In the genomic region with DNA sequence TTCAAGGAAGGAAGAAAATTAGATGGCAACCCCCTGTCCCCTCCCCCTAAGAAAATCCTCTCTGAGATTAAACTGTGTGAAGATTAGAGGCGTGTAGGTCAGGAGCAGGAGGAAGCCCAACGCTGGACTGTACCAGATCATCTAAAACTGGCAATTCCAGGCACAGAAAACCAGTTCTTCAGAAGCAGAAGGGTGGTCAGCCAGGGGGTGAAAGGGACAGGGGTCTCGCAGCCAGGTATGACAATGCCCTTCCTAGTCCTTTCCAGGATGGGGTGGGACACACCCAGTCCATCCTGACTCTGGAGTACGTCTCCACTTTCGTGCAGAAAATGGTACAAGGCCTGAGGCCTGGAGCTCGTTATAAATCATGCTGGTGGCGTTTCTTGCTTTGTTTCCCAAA, we compare ENCODE assay signal across 18 cellular contexts. TPM values are rescaled to one million over a fixed set of nuclear protein-coding genes. Genes with fewer than 3 reads are reported as not detected.
DNase-seq lines count a peak whose midpoint lies in the region; ATAC-seq and TF ChIP-seq lines count a peak whose summit lies in the region.
"Had no signal": no experiment of that assay in that cellular context is flagged by ENCODE, and none has a peak within 500 bp of the region (broad histone marks: within the 10 kb centered on the region; RNA-seq: fewer than 3 reads in every experiment).

No MANE protein-coding gene starts in this region.

- POLR2A ChIA-PET in CD8-positive, alpha-beta T cell (lab: Charles Lee) = interaction anchor here (0.6 to 12.4 kb wide), 7 partner anchors 16 to 123 kb away, joined by 3 to 207 read pairs (median 11); no protein-coding TSS in a partner anchor
- POLR2A ChIA-PET in activated B cell treated with CpG ODN at 0.5 μM for 24 hours (lab: Charles Lee) = interaction anchor here (0.8 to 7.9 kb wide), 3 partner anchors 7 to 114 kb away, joined by 3 to 457 read pairs (median 187); no protein-coding TSS in a partner anchor

- no peaks in the 10 kb centered on the region for H3K9me3 Mint-ChIP-seq in CD8-positive, alpha-beta T cell
- H3K9me3 Mint-ChIP-seq in activated B cell treated with CpG ODN at 0.5 μM for 24 hours (no peaks in the 10 kb centered on the region), naive B cell (no peaks in the 10 kb centered on the region)

- no peaks in the 10 kb centered on the region for H3K9me3 ChIP-seq in CD8-positive, alpha-beta T cell (ENCODE audit: low read length)
- H3K9me3 ChIP-seq: heart right ventricle, left ventricle myocardium inferior, stomach had no signal

- DNase-seq in CD8-positive, alpha-beta T cell = no peak
- DNase-seq in activated B cell treated with CpG ODN at 0.5 μM for 24 hours (no peak), naive B cell (no peak), foreskin fibroblast (no peak), left colon (no peak)
- DNase-seq in stimulated activated CD4-positive, alpha-beta T cell treated with anti-CD3 and anti-CD28 coated beads, Interleukin-15, amount 100 ng/mL, for 24 hours = no peak
- DNase-seq: DMS53, heart right ventricle, left ventricle myocardium inferior, MV-4-11, NCI-H446, SIG-M5, stomach had no signal

- intact Hi-C loops in CD8-positive, alpha-beta T cell (cut with DNase I, micrococcal nuclease) = loop anchor here (1.0 to 10.0 kb wide), 4 partner anchors 8 to 1529 kb away; a partner anchor contains a TSS
- intact Hi-C loops in activated B cell treated with CpG ODN at 0.5 μM for 24 hours (cut with micrococcal nuclease) = loop anchor here (5.0 to 10.0 kb wide), 4 partner anchors 34 to 1389 kb away; a partner anchor contains a TSS
- intact Hi-C loops in left colon (cut with DNase I, micrococcal nuclease) = no loop called here

- CTCF ChIA-PET in CD8-positive, alpha-beta T cell (lab: Charles Lee) = interaction anchor here (2.9 to 4.7 kb wide), 4 partner anchors 8 to 124 kb away, joined by 12 to 49 read pairs (median 15); no protein-coding TSS in a partner anchor
- CTCF ChIA-PET in activated B cell treated with CpG ODN at 0.5 μM for 24 hours (lab: Charles Lee) = no interaction called here

- H3K4me3 ChIP-seq in CD8-positive, alpha-beta T cell (ENCODE audit: low read depth, low read length) = peak overlapping the region; percentile 36
- H3K4me3 ChIP-seq in foreskin fibroblast (ENCODE audit: low read depth in 1 of 2, low read length in 2 of 2) = no peak overlapping the region
- H3K4me3 ChIP-seq: left ventricle myocardium inferior, stomach had no signal

- H3K36me3 Mint-ChIP-seq in CD8-positive, alpha-beta T cell = peaks cover 18% of the 10 kb centered on the region
- H3K36me3 Mint-ChIP-seq in activated B cell treated with CpG ODN at 0.5 μM for 24 hours (ENCODE audit: low read depth) = peaks cover 18% of the 10 kb centered on the region
- H3K36me3 Mint-ChIP-seq in naive B cell = peaks cover 12 to 14% of the 10 kb centered on the region in 2 donors

- H3K4me1 ChIP-seq in CD8-positive, alpha-beta T cell (ENCODE audit: insufficient read depth, low read length) = peaks cover 50% of the 10 kb centered on the region
- H3K4me1 ChIP-seq: left ventricle myocardium inferior had no signal

- H3K4me1 Mint-ChIP-seq in CD8-positive, alpha-beta T cell (ENCODE audit: low read depth) = peaks cover 64% of the 10 kb centered on the region
- H3K4me1 Mint-ChIP-seq in activated B cell treated with CpG ODN at 0.5 μM for 24 hours (peaks cover 78% of the 10 kb centered on the region), naive B cell (peaks cover 75 to 81% (median 78%) of the 10 kb centered on the region in 3 donors)

- peak overlapping the region; percentile 60 for H3K27ac ChIP-seq in CD8-positive, alpha-beta T cell (ENCODE audit: low read depth, low read length)
- H3K27ac ChIP-seq: left ventricle myocardium inferior had no signal

- H3K27ac Mint-ChIP-seq in CD8-positive, alpha-beta T cell = peak overlapping the region; percentile 100
- peak overlapping the region; percentile 95 for H3K27ac Mint-ChIP-seq in activated B cell treated with CpG ODN at 0.5 μM for 24 hours
- peak overlapping the region; percentile 94 to 100 (median 98) for H3K27ac Mint-ChIP-seq in naive B cell

- no peaks in the 10 kb centered on the region for H3K27me3 Mint-ChIP-seq in CD8-positive, alpha-beta T cell (ENCODE audit: low read depth)
- H3K27me3 Mint-ChIP-seq in activated B cell treated with CpG ODN at 0.5 μM for 24 hours (no peaks in the 10 kb centered on the region), naive B cell (no peaks in the 10 kb centered on the region)

- no peaks in the 10 kb centered on the region for H3K27me3 ChIP-seq in CD8-positive, alpha-beta T cell (ENCODE audit: insufficient read depth, low read length)
- H3K27me3 ChIP-seq: stomach had no signal

- peaks cover 6% of the 10 kb centered on the region for H3K36me3 ChIP-seq in CD8-positive, alpha-beta T cell (ENCODE audit: insufficient read depth, low read length)
- H3K36me3 ChIP-seq: heart right ventricle, left ventricle myocardium inferior, stomach had no signal

- no peak for ATAC-seq in CD8-positive, alpha-beta T cell
- peak; percentile 1 for ATAC-seq in GM19452 (IDR thresholded peaks at IDR 0.05; ENCODE audit: unreplicated experiment)
- ATAC-seq in activated B cell treated with CpG ODN at 0.5 μM for 24 hours (ENCODE audit: low read depth) = no peak
- no peak for ATAC-seq in naive B cell (ENCODE audit: low read depth in 2 of 2)
- no peak for ATAC-seq in HG02571 (IDR thresholded peaks at IDR 0.05; ENCODE audit: unreplicated experiment)
- ATAC-seq in left colon = no peak
- ATAC-seq: heart right ventricle had no signal

- no peak for TF ChIP-seq CTCF in CD8-positive, alpha-beta T cell (IDR thresholded peaks at IDR 0.05)
- no peak for TF ChIP-seq CTCF in activated B cell treated with CpG ODN at 0.5 μM for 24 hours (IDR thresholded peaks at IDR 0.05)
- no peak for TF ChIP-seq CTCF in foreskin fibroblast (IDR thresholded peaks at IDR 0.05; ENCODE audit: low read depth, low read length)

- peak overlapping the region; percentile 100 for H3K4me3 Mint-ChIP-seq in CD8-positive, alpha-beta T cell
- H3K4me3 Mint-ChIP-seq in activated B cell treated with CpG ODN at 0.5 μM for 24 hours (peak overlapping the region; percentile 97), naive B cell (peak overlapping the region; percentile 91 to 100 (median 98))

RNA-seq across cellular contexts. Expression of a gene that starts 3.3 kb away (rescaled TPM):
- total RNA-seq in CD8-positive, alpha-beta T cell = 100 to 1,000 TPM; 533 to 539 TPM
- total RNA-seq in activated B cell treated with CpG ODN at 0.5 μM for 24 hours (174 and 183 TPM in 2 replicates), left colon (1 to 10 TPM; 2.8 to 4.2 TPM)
- 100 to 1,000 TPM; 411 to 590 (median 456) TPM for polyA plus RNA-seq in naive B cell (ENCODE audit: low read depth in 6 of 6)
- total RNA-seq: astrocyte, endothelial cell of umbilical vein, osteocyte had no signal
- polyA plus RNA-seq: endothelial cell of umbilical vein had no signal

Comparison
In these comparisons a context has a peak if more than half of its experiments do, and no peak if none do; other contexts are left out.
1. RNA of a gene that starts 3.3 kb away (total RNA-seq): 533 to 539 TPM in CD8-positive, alpha-beta T cell and 174 to 183 TPM in activated B cell treated with CpG ODN at 0.5 μM for 24 hours; 2.8 to 4.2 TPM in left colon; every median in the first group is over 10 times any median in the second.
2. intact Hi-C loops: an anchor here in CD8-positive, alpha-beta T cell (1.0 to 10.0 kb wide) and activated B cell treated with CpG ODN at 0.5 μM for 24 hours (5.0 to 10.0 kb wide); none called in left colon.
3. Peak in every context shown above with its lines, with median percentiles within 50 percentile points of each other: H3K27ac Mint-ChIP-seq and H3K4me3 Mint-ChIP-seq.